ENCODE assay signal across 9 cellular contexts in genomic region chr2:43210467-43211303, GRCh38. TPM values are rescaled to one million over a fixed set of nuclear protein-coding genes. Genes with fewer than 3 reads are reported as not detected.
A peak's percentile ranks its signal among the peaks of the same experiment; 100 is the strongest.
DNase-seq lines count a peak whose midpoint lies in the region; ATAC-seq, FAIRE-seq and TF ChIP-seq lines count a peak whose summit lies in the region.
"Had no signal": no experiment of that assay in that cellular context is flagged by ENCODE, and none has a peak within 500 bp of the region (broad histone marks: within the 10 kb centered on the region; RNA-seq: fewer than 3 reads in every experiment).

No MANE protein-coding gene starts in this region.

- SMC1A ChIA-PET in GM12878 (lab: Charles Lee; ENCODE audit: uncharacterized antibody, unreplicated experiment) = interaction anchor here (0.8 to 1.2 kb wide), 2 partner anchors 15 to 36 kb away, joined by 3 read pairs; no protein-coding TSS in a partner anchor

- no TSS peak for BruUV-seq in GM12878 (replicated peaks; lab: Mats Ljungman, UMichigan)

- H3K27me3 ChIP-seq in GM12878 (replicated peaks in 1 of 2; ENCODE audit: control insufficient read depth in 2 of 2, insufficient read depth in 2 of 2, low read length in 1 of 2) = no peaks in the 10 kb centered on the region
- H3K27me3 ChIP-seq in uterus = no peaks in the 10 kb centered on the region

- H3K9me3 ChIP-seq in GM12878 (replicated peaks; ENCODE audit: control insufficient read depth, insufficient read depth, low read length) (no peaks in the 10 kb centered on the region), uterus (no peaks in the 10 kb centered on the region)

- POLR2A ChIA-PET in GM12878 (lab: Charles Lee) = no interaction called here

- no peak for FAIRE-seq in GM12878 (lab: Jason Lieb, UNC)
- FAIRE-seq: keratinocyte had no signal

- H3K4me2 ChIP-seq in GM12878 (ENCODE audit: control insufficient read depth, insufficient read depth) = no peak overlapping the region

- no peaks in the 10 kb centered on the region for H4K20me1 ChIP-seq in GM12878 (ENCODE audit: control insufficient read depth, insufficient read depth)

- ATAC-seq in GM12878 (peak; percentile 28; the same call in 2 of the 3 replicates), GM21576 (IDR thresholded peaks at IDR 0.05; ENCODE audit: unreplicated experiment) (no peak)

- H2AFZ ChIP-seq in GM12878 (ENCODE audit: control insufficient read depth, low read depth, low read length) = no peak overlapping the region

- TF ChIP-seq POLR2A in GM12878 (IDR thresholded peaks at IDR 0.05; ENCODE audit: low read depth, low read length) (no peak), uterus (IDR thresholded peaks at IDR 0.05) (no peak)

- H3K36me3 ChIP-seq in GM12878 (ENCODE audit: control insufficient read depth in 2 of 2, insufficient read depth in 2 of 2, low read length in 1 of 2) (no peaks in the 10 kb centered on the region), uterus (no peaks in the 10 kb centered on the region)

- WGBS in GM12878 (ENCODE audit: insufficient coverage, insufficient replicate concordance, low lambda C conversion rate, missing lambda C conversion rate) = 64% methylated on average over 21 of the region's 23 CpGs

- RAD21 ChIA-PET in GM12878 (lab: Charles Lee; ENCODE audit: unreplicated experiment) = interaction anchor here (1.3 kb wide), 1 partner anchor 12 kb away, joined by 5 read pairs; no protein-coding TSS in a partner anchor

- CTCF ChIA-PET in activated naive CD4-positive, alpha-beta T cell treated with anti-CD3 and anti-CD28 coated beads for 36 hours (lab: Charles Lee) = no interaction called here
- CTCF ChIA-PET in GM12878 (lab: Yijun Ruan, JAX) = no interaction called here

- H3K4me3 Mint-ChIP-seq in activated naive CD4-positive, alpha-beta T cell treated with anti-CD3 and anti-CD28 coated beads for 36 hours = no peak overlapping the region

- no peak for TF ChIP-seq CTCF in GM12878 (IDR thresholded peaks at IDR 0.05 in 2 of 3, conservative IDR thresholded peaks at IDR 0.05 in 1 of 3; ENCODE audit: control insufficient read depth in 2 of 3, extremely low read depth in 1 of 3, insufficient read depth in 1 of 3, low read depth in 3 of 3, low read length in 3 of 3)
- no peak for TF ChIP-seq CTCF in uterus (IDR thresholded peaks at IDR 0.05)

- no peak overlapping the region for H3K9ac ChIP-seq in GM12878 (ENCODE audit: control insufficient read depth, insufficient read depth, low read length)

- TF ChIP-seq EP300 in GM12878 (IDR thresholded peaks at IDR 0.05; ENCODE audit: borderline replicate concordance in 1 of 2, control insufficient read depth in 1 of 2, low read depth in 2 of 2, low read length in 2 of 2) = no peak

- intact Hi-C loops in activated naive CD4-positive, alpha-beta T cell treated with anti-CD3 and anti-CD28 coated beads for 36 hours (cut with micrococcal nuclease) = loop anchor here (1.0 kb wide), 1 partner anchor 15 kb away; no protein-coding TSS in a partner anchor
- intact Hi-C loops in GM12878 (cut with micrococcal nuclease; ENCODE audit: unreplicated experiment) = no loop called here
- intact Hi-C loops in uterus (cut with DNase I; ENCODE audit: low total_unique reads) = no loop called here

- peaks cover 27% of the 10 kb centered on the region for H3K4me1 Mint-ChIP-seq in activated naive CD4-positive, alpha-beta T cell treated with anti-CD3 and anti-CD28 coated beads for 36 hours (ENCODE audit: low read depth)

- no peak for TF ChIP-seq RAD21 in GM12878 (IDR thresholded peaks at IDR 0.05; ENCODE audit: insufficient read depth, low read depth, low read length)

- no peak overlapping the region for H3K27ac ChIP-seq in GM12878 (ENCODE audit: control insufficient read depth, insufficient read depth)
- peak overlapping the region; percentile 62 to 77 for H3K27ac ChIP-seq in uterus

- H3K27me3 Mint-ChIP-seq in activated naive CD4-positive, alpha-beta T cell treated with anti-CD3 and anti-CD28 coated beads for 36 hours (ENCODE audit: low read depth) = no peaks in the 10 kb centered on the region

- H3K4me3 ChIP-seq in GM12878 (no peak overlapping the region), uterus (no peak overlapping the region)

- no peaks in the 10 kb centered on the region for H3K79me2 ChIP-seq in GM12878 (ENCODE audit: control insufficient read depth, insufficient read depth, low read length)

- H3K36me3 Mint-ChIP-seq in activated naive CD4-positive, alpha-beta T cell treated with anti-CD3 and anti-CD28 coated beads for 36 hours (ENCODE audit: low read depth) = no peaks in the 10 kb centered on the region

- no peaks in the 10 kb centered on the region for H3K9me3 Mint-ChIP-seq in activated naive CD4-positive, alpha-beta T cell treated with anti-CD3 and anti-CD28 coated beads for 36 hours

- peak; percentile 68 for DNase-seq in activated naive CD4-positive, alpha-beta T cell treated with anti-CD3 and anti-CD28 coated beads for 36 hours
- no peak for DNase-seq in activated naive CD4-positive, alpha-beta T cell treated with Interleukin-2 at 50 U/mL for 16 hours
- DNase-seq in GM12878 (ENCODE audit: low read depth, low spot score) = no peak
- peak; percentile 56 for DNase-seq in mucosa of gallbladder (ENCODE audit: low spot score)
- DNase-seq in uterus = peak; percentile 81 to 85
- no peak for DNase-seq in kidney tubule cell (ENCODE audit: low spot score)
- DNase-seq in A172 (ENCODE audit: low spot score) = no peak

- in situ Hi-C loops in GM12878 (cut with MboI) = no loop called here

- H3K4me1 ChIP-seq in GM12878 (ENCODE audit: control insufficient read depth, insufficient read depth, low read length) = no peaks in the 10 kb centered on the region; the same call in 1 of the 2 replicates
- H3K4me1 ChIP-seq in uterus = no peaks in the 10 kb centered on the region

- no peak overlapping the region for H3K27ac Mint-ChIP-seq in activated naive CD4-positive, alpha-beta T cell treated with anti-CD3 and anti-CD28 coated beads for 36 hours

TF ChIP-seq in GM12878, 131 proteins besides CTCF, POLR2A, EP300 and RAD21 (continues in another document):
- TF ChIP-seq ATF7 (IDR thresholded peaks at IDR 0.05; ENCODE audit: low read depth) (peak; percentile 77), BHLHE40 (IDR thresholded peaks at IDR 0.05; ENCODE audit: borderline replicate concordance in 1 of 2, low read depth in 2 of 2, low read length in 1 of 2) (peak in 1 of 2 experiments; percentile 31; a peak in 1 of 4 replicates), CREM (IDR thresholded peaks at IDR 0.05; ENCODE audit: low read depth) (0 out of 2 replicates have a peak, but pooled peaks have one; percentile 17), DPF2 (IDR thresholded peaks at IDR 0.05) (0 out of 2 replicates have a peak, but pooled peaks have one; percentile 31), BRCA1 (IDR thresholded peaks at IDR 0.05; ENCODE audit: low read depth, low read length) (no peak), SRF (IDR thresholded peaks at IDR 0.05; ENCODE audit: low read depth in 2 of 2, low read length in 2 of 2) (no peak), IKZF2 (IDR thresholded peaks at IDR 0.05) (peak; percentile 49 to 63; a peak in 3 of 4 replicates), MTA2 (IDR thresholded peaks at IDR 0.05; ENCODE audit: low read depth) (peak; percentile 46; the same call in 1 of the 2 replicates), SREBF2 (IDR thresholded peaks at IDR 0.05; ENCODE audit: low read length) (no peak), MEF2B (IDR thresholded peaks at IDR 0.05; ENCODE audit: partially characterized antibody, poor library complexity, severe bottlenecking) (peak; percentile 53), IKZF1 (conservative IDR thresholded peaks at IDR 0.05) (peak; percentile 80), PKNOX1 (IDR thresholded peaks at IDR 0.05) (no peak), HDAC2 (IDR thresholded peaks at IDR 0.05) (no peak), RFX5 (IDR thresholded peaks at IDR 0.05; ENCODE audit: low read depth, low read length) (no peak), NFXL1 (IDR thresholded peaks at IDR 0.05; ENCODE audit: borderline replicate concordance) (no peak)

RNA-seq across cellular contexts. Expression of gene ZFP36L2, which starts 15.7 kb away (rescaled TPM):
- 10 to 100 TPM; 37.3 to 38.4 TPM for total RNA-seq in activated naive CD4-positive, alpha-beta T cell treated with anti-CD3 and anti-CD28 coated beads for 36 hours
- total RNA-seq in GM12878 (2013; cell fraction: nucleolus; rRNA removed) = 8.2 and 9.1 TPM in 2 replicates
- total RNA-seq in GM12878 (2014; rRNA removed) (3.9 and 4.9 TPM in 2 replicates), GM12878 (2014; rRNA removed; fragmentation: Illumina TruSeq; extraction: Trizol) (4.0 and 4.3 TPM in 2 replicates), GM12878 (2021) (58.0 and 64.9 TPM in 2 replicates), mucosa of gallbladder (209 TPM), uterus (100 to 1,000 TPM in 1 of 4 donors, 10 to 100 TPM in 3; 18.2 to 209 (median 67.2) TPM)
- polyA plus RNA-seq in GM12878 (2011; ENCODE audit: low read depth) = 14.3 TPM
- polyA plus RNA-seq in GM12878 (2011; rRNA removed) (12.8 and 16.0 TPM in 2 replicates), GM12878 (2014; fragmentation: Illumina TruSeq; extraction: Trizol) (17.4 and 22.0 TPM in 2 replicates), GM12878 (2014; fragmentation: Nextera tagmentation; extraction: Ambion mirVana) (10 to 100 TPM; 25.5 to 43.3 TPM), GM12878 (2014; rRNA removed) (21.7 and 28.8 TPM in 2 replicates), GM12878 (2016; fragmentation: Nextera tagmentation; extraction: Ambion mirVana) (10 to 100 TPM in 1 of 2 experiments, 1 to 10 TPM in 1; 8.8 to 54.6 TPM)
- polyA plus RNA-seq in GM12878 (2011; cell fraction: cytosol; rRNA removed) = 7.2 TPM in 2 replicates
- 16.1 and 27.5 TPM in 2 replicates for polyA plus RNA-seq in GM12878 (2011; cell fraction: nucleus; rRNA removed)
- 30.3 and 31.6 TPM in 2 replicates for polyA plus RNA-seq in GM12878 (2012)
- 4.1 and 5.2 TPM in 2 replicates for polyA minus RNA-seq in GM12878 (2011; rRNA and poly(A)+ RNA removed)
- 21.9 and 27.0 TPM in 2 replicates for polyA minus RNA-seq in GM12878 (2011; cell fraction: cytosol; rRNA and poly(A)+ RNA removed)
- polyA minus RNA-seq in GM12878 (2011; cell fraction: nucleus; rRNA and poly(A)+ RNA removed) = 9.4 and 21.8 TPM in 2 replicates
- total RNA-seq in A172 (2014; rRNA removed; shearing (Covaris generic)) = 0.55 and 1.4 TPM in 2 replicates

Comparison
In these comparisons a context has a peak if more than half of its experiments do, and no peak if none do; other contexts are left out.
1. DNase-seq: peak in activated naive CD4-positive, alpha-beta T cell treated with anti-CD3 and anti-CD28 coated beads for 36 hours (single experiment), mucosa of gallbladder (single experiment) and uterus (2 of 2); none in activated naive CD4-positive, alpha-beta T cell treated with Interleukin-2 at 50 U/mL for 16 hours (single experiment), GM12878 (single experiment), kidney tubule cell (single experiment) and A172 (single experiment).